In genomic region chr10:118621304-118621942, GRCh38 we compare ENCODE assay signal across 10 cellular contexts. TPM values are rescaled to one million over a fixed set of nuclear protein-coding genes. Genes with fewer than 3 reads are reported as not detected.
A peak's percentile ranks its signal among the peaks of the same experiment; 100 is the strongest.
DNase-seq lines count a peak whose midpoint lies in the region; ATAC-seq and TF ChIP-seq lines count a peak whose summit lies in the region.
"Had no signal": no experiment of that assay in that cellular context is flagged by ENCODE, and none has a peak within 500 bp of the region (broad histone marks: within the 10 kb centered on the region; RNA-seq: fewer than 3 reads in every experiment).

No MANE protein-coding gene starts in this region.

- intact Hi-C loops in esophagus muscularis mucosa (cut with DNase I), result no loop called here
- intact Hi-C loops in left ventricle myocardium superior (cut with micrococcal nuclease), result no loop called here

- WGBS in esophagus muscularis mucosa, result 26% methylated on average over 7 of the region's 7 CpGs

- ATAC-seq in activated CD8-positive, alpha-beta memory T cell treated with anti-CD3 and anti-CD28 coated beads, Interleukin-2, amount 10 ng/mL, durations not matched to agents 7 days and 5 days, result no peak
- ATAC-seq in T-cell (replicated peaks in 1 of 4) (peak; percentile 77 to 83 (median 79)), left ventricle myocardium superior (no peak)
- ATAC-seq: psoas muscle had no signal

- DNase-seq in activated CD8-positive, alpha-beta memory T cell treated with anti-CD3 and anti-CD28 coated beads, Interleukin-2, amount 50 U/mL, for 4 hours, result peak; percentile 23
- DNase-seq in activated CD8-positive, alpha-beta memory T cell treated with anti-CD3 and anti-CD28 coated beads, Interleukin-2, amount 10 ng/mL, durations not matched to agents 7 days and 5 days, result no peak
- DNase-seq in T-cell (peak in 8 of 34 experiments; percentile 1 to 20 (median 4)), esophagus muscularis mucosa (ENCODE audit: extremely low spot score) (no peak), type B pancreatic cell (ENCODE audit: extremely low spot score, unreplicated experiment) (no peak), GOT3 (lab: John Stamatoyannopoulos, UW) (no peak), left ventricle myocardium superior (no peak), C1 segment of cervical spinal cord (lab: John Stamatoyannopoulos, UW) (no peak)
- DNase-seq: psoas muscle had no signal

- CTCF ChIA-PET in activated CD8-positive, alpha-beta memory T cell treated with anti-CD3 and anti-CD28 coated beads, Interleukin-2, amount 10 ng/mL, durations not matched to agents 7 days and 5 days (lab: Charles Lee), result interaction anchor here (1.0 kb wide), 1 partner anchor 11 kb away, joined by 3 read pairs; no protein-coding TSS in a partner anchor
- CTCF ChIA-PET in T-cell (lab: Charles Lee), result interaction anchor here (0.6 to 0.9 kb wide), 5 partner anchors 43 to 100 kb away, joined by 3 to 4 read pairs (median 3); no protein-coding TSS in a partner anchor

- no peak overlapping the region for H3K4me3 Mint-ChIP-seq in activated CD8-positive, alpha-beta memory T cell treated with anti-CD3 and anti-CD28 coated beads, Interleukin-2, amount 10 ng/mL, durations not matched to agents 7 days and 5 days
- peak overlapping the region; percentile 28 to 49 (median 43) for H3K4me3 Mint-ChIP-seq in T-cell
- no peak overlapping the region for H3K4me3 Mint-ChIP-seq in type B pancreatic cell

- peaks cover 0 to 11% (median 0%) of the 10 kb centered on the region in 4 donors for H3K27me3 ChIP-seq in esophagus muscularis mucosa

- peak overlapping the region; percentile 26 to 55 (median 43) for H3K27ac ChIP-seq in esophagus muscularis mucosa (replicated peaks in 1 of 4)
- H3K27ac ChIP-seq: psoas muscle had no signal

- H3K4me1 Mint-ChIP-seq in activated CD8-positive, alpha-beta memory T cell treated with anti-CD3 and anti-CD28 coated beads, Interleukin-2, amount 10 ng/mL, durations not matched to agents 7 days and 5 days, result peaks cover 4% of the 10 kb centered on the region
- H3K4me1 Mint-ChIP-seq in T-cell, result peaks cover 14 to 26% (median 15%) of the 10 kb centered on the region in 3 donors
- peaks cover 5% of the 10 kb centered on the region for H3K4me1 Mint-ChIP-seq in type B pancreatic cell (ENCODE audit: unreplicated experiment)

- H3K9me3 Mint-ChIP-seq in activated CD8-positive, alpha-beta memory T cell treated with anti-CD3 and anti-CD28 coated beads, Interleukin-2, amount 10 ng/mL, durations not matched to agents 7 days and 5 days (ENCODE audit: low read depth), result no peaks in the 10 kb centered on the region
- H3K9me3 Mint-ChIP-seq in T-cell (no peaks in the 10 kb centered on the region), type B pancreatic cell (no peaks in the 10 kb centered on the region)

- TF ChIP-seq CTCF in esophagus muscularis mucosa (IDR thresholded peaks at IDR 0.05) (no peak), type B pancreatic cell (conservative IDR thresholded peaks at IDR 0.05) (no peak)

- no peak overlapping the region for H3K4me3 ChIP-seq in esophagus muscularis mucosa
- H3K4me3 ChIP-seq: psoas muscle had no signal

- TF ChIP-seq EP300 in esophagus muscularis mucosa (IDR thresholded peaks at IDR 0.05), result no peak

- H3K27me3 Mint-ChIP-seq in activated CD8-positive, alpha-beta memory T cell treated with anti-CD3 and anti-CD28 coated beads, Interleukin-2, amount 10 ng/mL, durations not matched to agents 7 days and 5 days, result peaks cover 8% of the 10 kb centered on the region
- H3K27me3 Mint-ChIP-seq in T-cell (peaks cover 2 to 5% of the 10 kb centered on the region in 2 donors), type B pancreatic cell (peaks cover 56% of the 10 kb centered on the region)

- H3K9me3 ChIP-seq in esophagus muscularis mucosa, result no peaks in the 10 kb centered on the region
- H3K9me3 ChIP-seq: psoas muscle had no signal

- H3K36me3 ChIP-seq in esophagus muscularis mucosa, result no peaks in the 10 kb centered on the region

- no peaks in the 10 kb centered on the region for H3K36me3 Mint-ChIP-seq in activated CD8-positive, alpha-beta memory T cell treated with anti-CD3 and anti-CD28 coated beads, Interleukin-2, amount 10 ng/mL, durations not matched to agents 7 days and 5 days
- H3K36me3 Mint-ChIP-seq in T-cell (no peaks in the 10 kb centered on the region), type B pancreatic cell (no peaks in the 10 kb centered on the region)

- H3K4me1 ChIP-seq in esophagus muscularis mucosa, result peaks cover 0 to 31% (median 15%) of the 10 kb centered on the region in 4 donors
- H3K4me1 ChIP-seq: psoas muscle had no signal

- no peak overlapping the region for H3K27ac Mint-ChIP-seq in activated CD8-positive, alpha-beta memory T cell treated with anti-CD3 and anti-CD28 coated beads, Interleukin-2, amount 10 ng/mL, durations not matched to agents 7 days and 5 days
- H3K27ac Mint-ChIP-seq in T-cell (peak overlapping the region; percentile 66 to 70), type B pancreatic cell (peak overlapping the region; percentile 5)

- no peak for TF ChIP-seq POLR2A in esophagus muscularis mucosa (IDR thresholded peaks at IDR 0.05; ENCODE audit: low read depth)

- POLR2A ChIA-PET in T-cell (lab: Charles Lee), result no interaction called here

RNA-seq across cellular contexts. Expression of gene PRLHR, which starts 26.0 kb away (rescaled TPM):
- total RNA-seq in activated CD8-positive, alpha-beta memory T cell treated with anti-CD3 and anti-CD28 coated beads, Interleukin-2, amount 10 ng/mL, durations not matched to agents 7 days and 5 days, result not detected
- total RNA-seq in T-cell, result not detected
- total RNA-seq in esophagus muscularis mucosa, result 1 to 10 TPM in 3 of 4 donors, under 1 TPM in 1; 0.78 to 3.0 (median 2.0) TPM
- 2.6 and 3.3 TPM in 2 replicates for total RNA-seq in type B pancreatic cell (ENCODE audit: low replicate concordance)
- total RNA-seq in left ventricle myocardium superior, result not detected
- total RNA-seq: fibroblast of lung had no signal

Comparison
In these comparisons a context has a peak if more than half of its experiments do, and no peak if none do; other contexts are left out.
1. ATAC-seq: peak in T-cell (4 of 4); none in activated CD8-positive, alpha-beta memory T cell treated with anti-CD3 and anti-CD28 coated beads, Interleukin-2, amount 10 ng/mL, durations not matched to agents 7 days and 5 days (single experiment) and left ventricle myocardium superior (single experiment).
2. H3K4me3 Mint-ChIP-seq: peak in T-cell (3 of 3); none in activated CD8-positive, alpha-beta memory T cell treated with anti-CD3 and anti-CD28 coated beads, Interleukin-2, amount 10 ng/mL, durations not matched to agents 7 days and 5 days (single experiment) and type B pancreatic cell (single experiment).